In the genomic region with DNA sequence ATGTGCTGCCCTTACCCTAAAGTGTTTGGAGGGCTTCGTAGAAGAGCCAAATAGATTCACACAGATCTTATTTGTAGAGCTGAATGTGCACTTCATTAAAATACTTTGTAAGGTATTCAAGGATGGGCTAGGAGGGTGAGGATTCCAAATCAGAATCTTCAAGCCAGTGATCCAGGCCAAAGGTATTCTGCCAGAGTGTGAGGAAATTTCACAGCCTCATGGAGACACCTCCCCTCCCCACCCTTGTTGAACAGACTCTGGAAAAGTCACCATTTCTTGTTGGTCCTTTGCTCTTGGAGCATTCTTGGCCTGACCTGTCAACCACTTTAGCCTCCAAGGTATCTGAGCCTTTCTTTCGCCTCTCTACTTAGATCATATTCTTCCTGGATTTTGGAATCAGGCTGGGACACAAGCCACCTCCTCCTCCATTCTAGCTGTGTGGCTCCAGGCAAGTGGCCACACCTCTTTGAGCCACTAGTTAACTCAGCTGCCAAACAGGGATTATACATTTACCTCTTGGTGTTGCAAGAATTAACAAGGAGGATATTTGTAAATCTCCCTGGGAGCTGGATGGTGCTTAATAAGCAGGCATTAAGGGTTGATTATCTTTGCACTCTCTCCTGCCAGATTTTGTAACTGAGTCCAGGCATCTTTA, we compare ENCODE assay signal across 1 cellular context.
TF ChIP-seq lines count a peak whose summit lies in the region.

No MANE protein-coding gene starts in this region.

TF ChIP-seq in HepG2, 621 proteins besides CTCF, POLR2A, EP300 and RAD21 (continued from another document and continues in another):
- TF ChIP-seq, protein P1, sequence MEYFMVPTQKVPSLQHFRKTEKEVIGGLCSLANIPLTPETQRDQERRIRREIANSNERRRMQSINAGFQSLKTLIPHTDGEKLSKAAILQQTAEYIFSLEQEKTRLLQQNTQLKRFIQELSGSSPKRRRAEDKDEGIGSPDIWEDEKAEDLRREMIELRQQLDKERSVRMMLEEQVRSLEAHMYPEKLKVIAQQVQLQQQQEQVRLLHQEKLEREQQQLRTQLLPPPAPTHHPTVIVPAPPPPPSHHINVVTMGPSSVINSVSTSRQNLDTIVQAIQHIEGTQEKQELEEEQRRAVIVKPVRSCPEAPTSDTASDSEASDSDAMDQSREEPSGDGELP (IDR thresholded peaks at IDR 0.05; ENCODE audit: borderline replicate concordance, low read depth) = 0 out of 2 replicates have a peak, but pooled peaks have one; percentile 33
- peak; percentile 58 for TF ChIP-seq CCDC6 (CRISPR knock-in tag; IDR thresholded peaks at IDR 0.05)
- no peak for TF ChIP-seq GLI4 (CRISPR knock-in tag; IDR thresholded peaks at IDR 0.05; ENCODE audit: borderline replicate concordance)
- TF ChIP-seq KLF9 (CRISPR knock-in tag; IDR thresholded peaks at IDR 0.05; ENCODE audit: low read depth) = 0 out of 2 replicates have a peak, but pooled peaks have one; percentile 20
- TF ChIP-seq, protein P2, sequence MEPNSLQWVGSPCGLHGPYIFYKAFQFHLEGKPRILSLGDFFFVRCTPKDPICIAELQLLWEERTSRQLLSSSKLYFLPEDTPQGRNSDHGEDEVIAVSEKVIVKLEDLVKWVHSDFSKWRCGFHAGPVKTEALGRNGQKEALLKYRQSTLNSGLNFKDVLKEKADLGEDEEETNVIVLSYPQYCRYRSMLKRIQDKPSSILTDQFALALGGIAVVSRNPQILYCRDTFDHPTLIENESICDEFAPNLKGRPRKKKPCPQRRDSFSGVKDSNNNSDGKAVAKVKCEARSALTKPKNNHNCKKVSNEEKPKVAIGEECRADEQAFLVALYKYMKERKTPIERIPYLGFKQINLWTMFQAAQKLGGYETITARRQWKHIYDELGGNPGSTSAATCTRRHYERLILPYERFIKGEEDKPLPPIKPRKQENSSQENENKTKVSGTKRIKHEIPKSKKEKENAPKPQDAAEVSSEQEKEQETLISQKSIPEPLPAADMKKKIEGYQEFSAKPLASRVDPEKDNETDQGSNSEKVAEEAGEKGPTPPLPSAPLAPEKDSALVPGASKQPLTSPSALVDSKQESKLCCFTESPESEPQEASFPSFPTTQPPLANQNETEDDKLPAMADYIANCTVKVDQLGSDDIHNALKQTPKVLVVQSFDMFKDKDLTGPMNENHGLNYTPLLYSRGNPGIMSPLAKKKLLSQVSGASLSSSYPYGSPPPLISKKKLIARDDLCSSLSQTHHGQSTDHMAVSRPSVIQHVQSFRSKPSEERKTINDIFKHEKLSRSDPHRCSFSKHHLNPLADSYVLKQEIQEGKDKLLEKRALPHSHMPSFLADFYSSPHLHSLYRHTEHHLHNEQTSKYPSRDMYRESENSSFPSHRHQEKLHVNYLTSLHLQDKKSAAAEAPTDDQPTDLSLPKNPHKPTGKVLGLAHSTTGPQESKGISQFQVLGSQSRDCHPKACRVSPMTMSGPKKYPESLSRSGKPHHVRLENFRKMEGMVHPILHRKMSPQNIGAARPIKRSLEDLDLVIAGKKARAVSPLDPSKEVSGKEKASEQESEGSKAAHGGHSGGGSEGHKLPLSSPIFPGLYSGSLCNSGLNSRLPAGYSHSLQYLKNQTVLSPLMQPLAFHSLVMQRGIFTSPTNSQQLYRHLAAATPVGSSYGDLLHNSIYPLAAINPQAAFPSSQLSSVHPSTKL (CRISPR knock-in tag; IDR thresholded peaks at IDR 0.05) = peak; percentile 52
- TF ChIP-seq, protein P3, sequence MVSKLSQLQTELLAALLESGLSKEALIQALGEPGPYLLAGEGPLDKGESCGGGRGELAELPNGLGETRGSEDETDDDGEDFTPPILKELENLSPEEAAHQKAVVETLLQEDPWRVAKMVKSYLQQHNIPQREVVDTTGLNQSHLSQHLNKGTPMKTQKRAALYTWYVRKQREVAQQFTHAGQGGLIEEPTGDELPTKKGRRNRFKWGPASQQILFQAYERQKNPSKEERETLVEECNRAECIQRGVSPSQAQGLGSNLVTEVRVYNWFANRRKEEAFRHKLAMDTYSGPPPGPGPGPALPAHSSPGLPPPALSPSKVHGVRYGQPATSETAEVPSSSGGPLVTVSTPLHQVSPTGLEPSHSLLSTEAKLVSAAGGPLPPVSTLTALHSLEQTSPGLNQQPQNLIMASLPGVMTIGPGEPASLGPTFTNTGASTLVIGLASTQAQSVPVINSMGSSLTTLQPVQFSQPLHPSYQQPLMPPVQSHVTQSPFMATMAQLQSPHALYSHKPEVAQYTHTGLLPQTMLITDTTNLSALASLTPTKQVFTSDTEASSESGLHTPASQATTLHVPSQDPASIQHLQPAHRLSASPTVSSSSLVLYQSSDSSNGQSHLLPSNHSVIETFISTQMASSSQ (IDR thresholded peaks at IDR 0.05; ENCODE audit: low read depth) = no peak
- TF ChIP-seq, protein P3 (CRISPR knock-in tag; IDR thresholded peaks at IDR 0.05; ENCODE audit: borderline replicate concordance) = peak; percentile 44; the same call in 1 of the 2 replicates
- TF ChIP-seq, protein P4, sequence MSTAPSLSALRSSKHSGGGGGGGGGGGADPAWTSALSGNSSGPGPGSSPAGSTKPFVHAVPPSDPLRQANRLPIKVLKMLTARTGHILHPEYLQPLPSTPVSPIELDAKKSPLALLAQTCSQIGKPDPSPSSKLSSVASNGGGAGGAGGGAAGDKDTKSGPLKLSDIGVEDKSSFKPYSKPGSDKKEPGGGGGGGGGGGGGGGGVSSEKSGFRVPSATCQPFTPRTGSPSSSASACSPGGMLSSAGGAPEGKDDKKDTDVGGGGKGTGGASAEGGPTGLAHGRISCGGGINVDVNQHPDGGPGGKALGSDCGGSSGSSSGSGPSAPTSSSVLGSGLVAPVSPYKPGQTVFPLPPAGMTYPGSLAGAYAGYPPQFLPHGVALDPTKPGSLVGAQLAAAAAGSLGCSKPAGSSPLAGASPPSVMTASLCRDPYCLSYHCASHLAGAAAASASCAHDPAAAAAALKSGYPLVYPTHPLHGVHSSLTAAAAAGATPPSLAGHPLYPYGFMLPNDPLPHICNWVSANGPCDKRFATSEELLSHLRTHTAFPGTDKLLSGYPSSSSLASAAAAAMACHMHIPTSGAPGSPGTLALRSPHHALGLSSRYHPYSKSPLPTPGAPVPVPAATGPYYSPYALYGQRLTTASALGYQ (CRISPR knock-in tag; IDR thresholded peaks at IDR 0.05) = 0 out of 2 replicates have a peak, but pooled peaks have one; percentile 18
- 0 out of 2 replicates have a peak, but pooled peaks have one; percentile 34 for TF ChIP-seq HES4 (CRISPR knock-in tag; IDR thresholded peaks at IDR 0.05; ENCODE audit: borderline replicate concordance)
- TF ChIP-seq MED1 (CRISPR knock-in tag; IDR thresholded peaks at IDR 0.05) = peak; percentile 24; the same call in 1 of the 2 replicates
- TF ChIP-seq ELF4 (CRISPR knock-in tag; IDR thresholded peaks at IDR 0.05; ENCODE audit: borderline replicate concordance) = no peak
- TF ChIP-seq SKI (IDR thresholded peaks at IDR 0.05; ENCODE audit: partially characterized antibody) = no peak
- TF ChIP-seq PAX8 (CRISPR knock-in tag; IDR thresholded peaks at IDR 0.05; ENCODE audit: borderline replicate concordance) = no peak
- peak; percentile 67; the same call in 1 of the 2 replicates for TF ChIP-seq KLF11 (CRISPR knock-in tag; IDR thresholded peaks at IDR 0.05)
- peak; percentile 54; the same call in 1 of the 2 replicates for TF ChIP-seq POLR2G (IDR thresholded peaks at IDR 0.05; ENCODE audit: low read depth, low read length)
- no peak for TF ChIP-seq ZNF33A (CRISPR knock-in tag; IDR thresholded peaks at IDR 0.05; ENCODE audit: borderline replicate concordance)
- TF ChIP-seq, protein P5, sequence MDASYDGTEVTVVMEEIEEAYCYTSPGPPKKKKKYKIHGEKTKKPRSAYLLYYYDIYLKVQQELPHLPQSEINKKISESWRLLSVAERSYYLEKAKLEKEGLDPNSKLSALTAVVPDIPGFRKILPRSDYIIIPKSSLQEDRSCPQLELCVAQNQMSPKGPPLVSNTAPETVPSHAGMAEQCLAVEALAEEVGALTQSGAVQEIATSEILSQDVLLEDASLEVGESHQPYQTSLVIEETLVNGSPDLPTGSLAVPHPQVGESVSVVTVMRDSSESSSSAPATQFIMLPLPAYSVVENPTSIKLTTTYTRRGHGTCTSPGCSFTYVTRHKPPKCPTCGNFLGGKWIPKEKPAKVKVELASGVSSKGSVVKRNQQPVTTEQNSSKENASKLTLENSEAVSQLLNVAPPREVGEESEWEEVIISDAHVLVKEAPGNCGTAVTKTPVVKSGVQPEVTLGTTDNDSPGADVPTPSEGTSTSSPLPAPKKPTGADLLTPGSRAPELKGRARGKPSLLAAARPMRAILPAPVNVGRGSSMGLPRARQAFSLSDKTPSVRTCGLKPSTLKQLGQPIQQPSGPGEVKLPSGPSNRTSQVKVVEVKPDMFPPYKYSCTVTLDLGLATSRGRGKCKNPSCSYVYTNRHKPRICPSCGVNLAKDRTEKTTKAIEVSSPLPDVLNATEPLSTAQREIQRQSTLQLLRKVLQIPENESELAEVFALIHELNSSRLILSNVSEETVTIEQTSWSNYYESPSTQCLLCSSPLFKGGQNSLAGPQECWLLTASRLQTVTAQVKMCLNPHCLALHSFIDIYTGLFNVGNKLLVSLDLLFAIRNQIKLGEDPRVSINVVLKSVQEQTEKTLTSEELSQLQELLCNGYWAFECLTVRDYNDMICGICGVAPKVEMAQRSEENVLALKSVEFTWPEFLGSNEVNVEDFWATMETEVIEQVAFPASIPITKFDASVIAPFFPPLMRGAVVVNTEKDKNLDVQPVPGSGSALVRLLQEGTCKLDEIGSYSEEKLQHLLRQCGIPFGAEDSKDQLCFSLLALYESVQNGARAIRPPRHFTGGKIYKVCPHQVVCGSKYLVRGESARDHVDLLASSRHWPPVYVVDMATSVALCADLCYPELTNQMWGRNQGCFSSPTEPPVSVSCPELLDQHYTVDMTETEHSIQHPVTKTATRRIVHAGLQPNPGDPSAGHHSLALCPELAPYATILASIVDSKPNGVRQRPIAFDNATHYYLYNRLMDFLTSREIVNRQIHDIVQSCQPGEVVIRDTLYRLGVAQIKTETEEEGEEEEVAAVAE (CRISPR knock-in tag; IDR thresholded peaks at IDR 0.05; ENCODE audit: borderline replicate concordance) = peak; percentile 71; the same call in 1 of the 2 replicates
- peak; percentile 35; the same call in 1 of the 2 replicates for TF ChIP-seq ZNF788 (CRISPR knock-in tag; IDR thresholded peaks at IDR 0.05; ENCODE audit: borderline replicate concordance)
- TF ChIP-seq, protein P6, sequence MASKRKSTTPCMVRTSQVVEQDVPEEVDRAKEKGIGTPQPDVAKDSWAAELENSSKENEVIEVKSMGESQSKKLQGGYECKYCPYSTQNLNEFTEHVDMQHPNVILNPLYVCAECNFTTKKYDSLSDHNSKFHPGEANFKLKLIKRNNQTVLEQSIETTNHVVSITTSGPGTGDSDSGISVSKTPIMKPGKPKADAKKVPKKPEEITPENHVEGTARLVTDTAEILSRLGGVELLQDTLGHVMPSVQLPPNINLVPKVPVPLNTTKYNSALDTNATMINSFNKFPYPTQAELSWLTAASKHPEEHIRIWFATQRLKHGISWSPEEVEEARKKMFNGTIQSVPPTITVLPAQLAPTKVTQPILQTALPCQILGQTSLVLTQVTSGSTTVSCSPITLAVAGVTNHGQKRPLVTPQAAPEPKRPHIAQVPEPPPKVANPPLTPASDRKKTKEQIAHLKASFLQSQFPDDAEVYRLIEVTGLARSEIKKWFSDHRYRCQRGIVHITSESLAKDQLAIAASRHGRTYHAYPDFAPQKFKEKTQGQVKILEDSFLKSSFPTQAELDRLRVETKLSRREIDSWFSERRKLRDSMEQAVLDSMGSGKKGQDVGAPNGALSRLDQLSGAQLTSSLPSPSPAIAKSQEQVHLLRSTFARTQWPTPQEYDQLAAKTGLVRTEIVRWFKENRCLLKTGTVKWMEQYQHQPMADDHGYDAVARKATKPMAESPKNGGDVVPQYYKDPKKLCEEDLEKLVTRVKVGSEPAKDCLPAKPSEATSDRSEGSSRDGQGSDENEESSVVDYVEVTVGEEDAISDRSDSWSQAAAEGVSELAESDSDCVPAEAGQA (IDR thresholded peaks at IDR 0.05; ENCODE audit: low read depth) = no peak
- TF ChIP-seq, protein P6 (CRISPR knock-in tag; IDR thresholded peaks at IDR 0.05; ENCODE audit: borderline replicate concordance) = no peak
- 0 out of 2 replicates have a peak, but pooled peaks have one; percentile 26 for TF ChIP-seq ZNF790 (CRISPR knock-in tag; IDR thresholded peaks at IDR 0.05; ENCODE audit: borderline replicate concordance)
- TF ChIP-seq ZFYVE20 (CRISPR knock-in tag; IDR thresholded peaks at IDR 0.05; ENCODE audit: borderline replicate concordance, low read depth) = no peak
- no peak for TF ChIP-seq NCOA5 (CRISPR knock-in tag; IDR thresholded peaks at IDR 0.05)
- peak; percentile 45; the same call in 1 of the 2 replicates for TF ChIP-seq KLF12 (CRISPR knock-in tag; IDR thresholded peaks at IDR 0.05; ENCODE audit: borderline replicate concordance)
- TF ChIP-seq HOXA9 (CRISPR knock-in tag; IDR thresholded peaks at IDR 0.05; ENCODE audit: borderline replicate concordance) = no peak
